Comparison of ENCODE assay signal across 1 cellular context in the genomic region with DNA sequence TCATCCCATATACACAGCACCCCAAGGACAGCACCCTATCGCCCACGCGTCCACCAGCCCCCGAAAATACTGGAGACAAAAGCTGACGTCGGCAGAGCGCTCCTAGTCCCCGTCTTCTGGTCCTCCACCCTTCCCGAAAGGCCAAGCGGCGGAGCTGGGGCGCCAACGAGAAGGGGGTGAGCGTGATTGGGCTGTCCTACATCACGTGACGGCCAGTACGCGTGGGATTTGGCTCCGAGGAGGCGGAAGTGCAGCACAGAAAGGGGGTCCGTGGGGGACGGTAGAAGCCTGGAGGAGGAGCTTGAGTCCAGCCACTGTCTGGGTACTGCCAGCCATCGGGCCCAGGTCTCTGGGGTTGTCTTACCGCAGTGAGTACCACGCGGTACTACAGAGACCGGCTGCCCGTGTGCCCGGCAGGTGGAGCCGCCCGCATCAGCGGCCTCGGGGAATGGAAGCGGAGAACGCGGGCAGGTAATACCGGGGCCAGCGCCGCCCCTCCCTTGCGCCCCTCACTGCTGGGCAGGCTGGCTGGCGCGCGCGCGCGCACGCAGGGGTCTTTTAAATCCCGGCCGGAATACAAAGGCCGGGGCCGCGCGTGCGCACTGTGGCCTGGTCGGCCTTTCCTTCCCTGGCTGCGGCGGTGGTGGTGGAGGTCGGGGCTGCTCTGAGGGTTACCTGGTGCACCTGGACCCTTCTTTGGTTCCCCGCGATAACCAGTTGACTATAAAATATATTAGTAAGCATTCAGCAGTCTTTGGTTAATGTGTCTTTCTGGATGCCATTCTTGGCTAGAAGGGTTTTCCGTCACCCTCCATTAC.
A peak's percentile ranks its signal among the peaks of the same experiment; 100 is the strongest.
TF ChIP-seq lines count a peak whose summit lies in the region.

TDG (plus strand) TSS at position 283 of the 818 bp plus-strand sequence; CDS start at position 449, 166 bp downstream.

TF ChIP-seq in K562, 482 proteins besides CTCF, POLR2A, EP300 and RAD21 (continued from another document and continues in another):
- TF ChIP-seq, protein P1, sequence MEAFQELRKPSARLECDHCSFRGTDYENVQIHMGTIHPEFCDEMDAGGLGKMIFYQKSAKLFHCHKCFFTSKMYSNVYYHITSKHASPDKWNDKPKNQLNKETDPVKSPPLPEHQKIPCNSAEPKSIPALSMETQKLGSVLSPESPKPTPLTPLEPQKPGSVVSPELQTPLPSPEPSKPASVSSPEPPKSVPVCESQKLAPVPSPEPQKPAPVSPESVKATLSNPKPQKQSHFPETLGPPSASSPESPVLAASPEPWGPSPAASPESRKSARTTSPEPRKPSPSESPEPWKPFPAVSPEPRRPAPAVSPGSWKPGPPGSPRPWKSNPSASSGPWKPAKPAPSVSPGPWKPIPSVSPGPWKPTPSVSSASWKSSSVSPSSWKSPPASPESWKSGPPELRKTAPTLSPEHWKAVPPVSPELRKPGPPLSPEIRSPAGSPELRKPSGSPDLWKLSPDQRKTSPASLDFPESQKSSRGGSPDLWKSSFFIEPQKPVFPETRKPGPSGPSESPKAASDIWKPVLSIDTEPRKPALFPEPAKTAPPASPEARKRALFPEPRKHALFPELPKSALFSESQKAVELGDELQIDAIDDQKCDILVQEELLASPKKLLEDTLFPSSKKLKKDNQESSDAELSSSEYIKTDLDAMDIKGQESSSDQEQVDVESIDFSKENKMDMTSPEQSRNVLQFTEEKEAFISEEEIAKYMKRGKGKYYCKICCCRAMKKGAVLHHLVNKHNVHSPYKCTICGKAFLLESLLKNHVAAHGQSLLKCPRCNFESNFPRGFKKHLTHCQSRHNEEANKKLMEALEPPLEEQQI (IDR thresholded peaks at IDR 0.05), result peak; percentile 45; the same call in 1 of the 2 replicates
- TF ChIP-seq ARID1B (IDR thresholded peaks at IDR 0.05), result 0 out of 2 replicates have a peak, but pooled peaks have one; percentile 35
- 0 out of 2 replicates have a peak, but pooled peaks have one; percentile 12 for TF ChIP-seq ARID3B (CRISPR knock-in tag; IDR thresholded peaks at IDR 0.05; ENCODE audit: borderline replicate concordance)
- TF ChIP-seq RCOR1 (IDR thresholded peaks at IDR 0.05; ENCODE audit: borderline replicate concordance in 1 of 2, low read depth in 2 of 2, low read length in 2 of 2), result no peak
- TF ChIP-seq ZNF511 (CRISPR knock-in tag; IDR thresholded peaks at IDR 0.05), result peak; percentile 76; the same call in 1 of the 2 replicates
- peak; percentile 74 for TF ChIP-seq HCFC1 (IDR thresholded peaks at IDR 0.05; ENCODE audit: low read depth, low read length)
- TF ChIP-seq, protein P2, sequence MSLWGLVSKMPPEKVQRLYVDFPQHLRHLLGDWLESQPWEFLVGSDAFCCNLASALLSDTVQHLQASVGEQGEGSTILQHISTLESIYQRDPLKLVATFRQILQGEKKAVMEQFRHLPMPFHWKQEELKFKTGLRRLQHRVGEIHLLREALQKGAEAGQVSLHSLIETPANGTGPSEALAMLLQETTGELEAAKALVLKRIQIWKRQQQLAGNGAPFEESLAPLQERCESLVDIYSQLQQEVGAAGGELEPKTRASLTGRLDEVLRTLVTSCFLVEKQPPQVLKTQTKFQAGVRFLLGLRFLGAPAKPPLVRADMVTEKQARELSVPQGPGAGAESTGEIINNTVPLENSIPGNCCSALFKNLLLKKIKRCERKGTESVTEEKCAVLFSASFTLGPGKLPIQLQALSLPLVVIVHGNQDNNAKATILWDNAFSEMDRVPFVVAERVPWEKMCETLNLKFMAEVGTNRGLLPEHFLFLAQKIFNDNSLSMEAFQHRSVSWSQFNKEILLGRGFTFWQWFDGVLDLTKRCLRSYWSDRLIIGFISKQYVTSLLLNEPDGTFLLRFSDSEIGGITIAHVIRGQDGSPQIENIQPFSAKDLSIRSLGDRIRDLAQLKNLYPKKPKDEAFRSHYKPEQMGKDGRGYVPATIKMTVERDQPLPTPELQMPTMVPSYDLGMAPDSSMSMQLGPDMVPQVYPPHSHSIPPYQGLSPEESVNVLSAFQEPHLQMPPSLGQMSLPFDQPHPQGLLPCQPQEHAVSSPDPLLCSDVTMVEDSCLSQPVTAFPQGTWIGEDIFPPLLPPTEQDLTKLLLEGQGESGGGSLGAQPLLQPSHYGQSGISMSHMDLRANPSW (CRISPR knock-in tag; IDR thresholded peaks at IDR 0.05), result peak; percentile 83; the same call in 1 of the 2 replicates
- TF ChIP-seq ZNF311 (CRISPR knock-in tag; IDR thresholded peaks at IDR 0.05), result no peak
- TF ChIP-seq, protein P3, sequence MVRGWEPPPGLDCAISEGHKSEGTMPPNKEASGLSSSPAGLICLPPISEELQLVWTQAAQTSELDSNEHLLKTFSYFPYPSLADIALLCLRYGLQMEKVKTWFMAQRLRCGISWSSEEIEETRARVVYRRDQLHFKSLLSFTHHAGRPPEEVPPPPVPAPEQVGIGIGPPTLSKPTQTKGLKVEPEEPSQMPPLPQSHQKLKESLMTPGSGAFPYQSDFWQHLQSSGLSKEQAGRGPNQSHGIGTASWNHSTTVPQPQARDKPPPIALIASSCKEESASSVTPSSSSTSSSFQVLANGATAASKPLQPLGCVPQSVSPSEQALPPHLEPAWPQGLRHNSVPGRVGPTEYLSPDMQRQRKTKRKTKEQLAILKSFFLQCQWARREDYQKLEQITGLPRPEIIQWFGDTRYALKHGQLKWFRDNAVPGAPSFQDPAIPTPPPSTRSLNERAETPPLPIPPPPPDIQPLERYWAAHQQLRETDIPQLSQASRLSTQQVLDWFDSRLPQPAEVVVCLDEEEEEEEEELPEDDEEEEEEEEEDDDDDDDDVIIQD (CRISPR knock-in tag; IDR thresholded peaks at IDR 0.05), result no peak
- TF ChIP-seq RAD51 (IDR thresholded peaks at IDR 0.05; ENCODE audit: borderline replicate concordance, low read depth), result peak; percentile 99
- peak; percentile 93 for TF ChIP-seq ZBTB40 (IDR thresholded peaks at IDR 0.05)
- TF ChIP-seq ZBTB40 (CRISPR knock-in tag; IDR thresholded peaks at IDR 0.05), result no peak
- TF ChIP-seq, protein P4, sequence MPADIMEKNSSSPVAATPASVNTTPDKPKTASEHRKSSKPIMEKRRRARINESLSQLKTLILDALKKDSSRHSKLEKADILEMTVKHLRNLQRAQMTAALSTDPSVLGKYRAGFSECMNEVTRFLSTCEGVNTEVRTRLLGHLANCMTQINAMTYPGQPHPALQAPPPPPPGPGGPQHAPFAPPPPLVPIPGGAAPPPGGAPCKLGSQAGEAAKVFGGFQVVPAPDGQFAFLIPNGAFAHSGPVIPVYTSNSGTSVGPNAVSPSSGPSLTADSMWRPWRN (IDR thresholded peaks at IDR 0.05; ENCODE audit: low read depth), result peak; percentile 37; the same call in 1 of the 2 replicates
- no peak for TF ChIP-seq ARHGAP35 (IDR thresholded peaks at IDR 0.05; ENCODE audit: partially characterized antibody)
- TF ChIP-seq BCOR (IDR thresholded peaks at IDR 0.05), result 0 out of 2 replicates have a peak, but pooled peaks have one; percentile 5
- peak; percentile 100 for TF ChIP-seq TOE1 (IDR thresholded peaks at IDR 0.05; ENCODE audit: borderline replicate concordance)
- TF ChIP-seq TOE1 (CRISPR knock-in tag; IDR thresholded peaks at IDR 0.05; ENCODE audit: borderline replicate concordance, low read depth), result no peak
- no peak for TF ChIP-seq HMBOX1 (IDR thresholded peaks at IDR 0.05)
- TF ChIP-seq, protein P5, sequence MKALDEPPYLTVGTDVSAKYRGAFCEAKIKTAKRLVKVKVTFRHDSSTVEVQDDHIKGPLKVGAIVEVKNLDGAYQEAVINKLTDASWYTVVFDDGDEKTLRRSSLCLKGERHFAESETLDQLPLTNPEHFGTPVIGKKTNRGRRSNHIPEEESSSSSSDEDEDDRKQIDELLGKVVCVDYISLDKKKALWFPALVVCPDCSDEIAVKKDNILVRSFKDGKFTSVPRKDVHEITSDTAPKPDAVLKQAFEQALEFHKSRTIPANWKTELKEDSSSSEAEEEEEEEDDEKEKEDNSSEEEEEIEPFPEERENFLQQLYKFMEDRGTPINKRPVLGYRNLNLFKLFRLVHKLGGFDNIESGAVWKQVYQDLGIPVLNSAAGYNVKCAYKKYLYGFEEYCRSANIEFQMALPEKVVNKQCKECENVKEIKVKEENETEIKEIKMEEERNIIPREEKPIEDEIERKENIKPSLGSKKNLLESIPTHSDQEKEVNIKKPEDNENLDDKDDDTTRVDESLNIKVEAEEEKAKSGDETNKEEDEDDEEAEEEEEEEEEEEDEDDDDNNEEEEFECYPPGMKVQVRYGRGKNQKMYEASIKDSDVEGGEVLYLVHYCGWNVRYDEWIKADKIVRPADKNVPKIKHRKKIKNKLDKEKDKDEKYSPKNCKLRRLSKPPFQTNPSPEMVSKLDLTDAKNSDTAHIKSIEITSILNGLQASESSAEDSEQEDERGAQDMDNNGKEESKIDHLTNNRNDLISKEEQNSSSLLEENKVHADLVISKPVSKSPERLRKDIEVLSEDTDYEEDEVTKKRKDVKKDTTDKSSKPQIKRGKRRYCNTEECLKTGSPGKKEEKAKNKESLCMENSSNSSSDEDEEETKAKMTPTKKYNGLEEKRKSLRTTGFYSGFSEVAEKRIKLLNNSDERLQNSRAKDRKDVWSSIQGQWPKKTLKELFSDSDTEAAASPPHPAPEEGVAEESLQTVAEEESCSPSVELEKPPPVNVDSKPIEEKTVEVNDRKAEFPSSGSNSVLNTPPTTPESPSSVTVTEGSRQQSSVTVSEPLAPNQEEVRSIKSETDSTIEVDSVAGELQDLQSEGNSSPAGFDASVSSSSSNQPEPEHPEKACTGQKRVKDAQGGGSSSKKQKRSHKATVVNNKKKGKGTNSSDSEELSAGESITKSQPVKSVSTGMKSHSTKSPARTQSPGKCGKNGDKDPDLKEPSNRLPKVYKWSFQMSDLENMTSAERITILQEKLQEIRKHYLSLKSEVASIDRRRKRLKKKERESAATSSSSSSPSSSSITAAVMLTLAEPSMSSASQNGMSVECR (CRISPR knock-in tag; IDR thresholded peaks at IDR 0.05), result peak; percentile 90
- no peak for TF ChIP-seq ERF (CRISPR knock-in tag; IDR thresholded peaks at IDR 0.05)
